ENCODE assay signal across 8 cellular contexts in the genomic region with DNA sequence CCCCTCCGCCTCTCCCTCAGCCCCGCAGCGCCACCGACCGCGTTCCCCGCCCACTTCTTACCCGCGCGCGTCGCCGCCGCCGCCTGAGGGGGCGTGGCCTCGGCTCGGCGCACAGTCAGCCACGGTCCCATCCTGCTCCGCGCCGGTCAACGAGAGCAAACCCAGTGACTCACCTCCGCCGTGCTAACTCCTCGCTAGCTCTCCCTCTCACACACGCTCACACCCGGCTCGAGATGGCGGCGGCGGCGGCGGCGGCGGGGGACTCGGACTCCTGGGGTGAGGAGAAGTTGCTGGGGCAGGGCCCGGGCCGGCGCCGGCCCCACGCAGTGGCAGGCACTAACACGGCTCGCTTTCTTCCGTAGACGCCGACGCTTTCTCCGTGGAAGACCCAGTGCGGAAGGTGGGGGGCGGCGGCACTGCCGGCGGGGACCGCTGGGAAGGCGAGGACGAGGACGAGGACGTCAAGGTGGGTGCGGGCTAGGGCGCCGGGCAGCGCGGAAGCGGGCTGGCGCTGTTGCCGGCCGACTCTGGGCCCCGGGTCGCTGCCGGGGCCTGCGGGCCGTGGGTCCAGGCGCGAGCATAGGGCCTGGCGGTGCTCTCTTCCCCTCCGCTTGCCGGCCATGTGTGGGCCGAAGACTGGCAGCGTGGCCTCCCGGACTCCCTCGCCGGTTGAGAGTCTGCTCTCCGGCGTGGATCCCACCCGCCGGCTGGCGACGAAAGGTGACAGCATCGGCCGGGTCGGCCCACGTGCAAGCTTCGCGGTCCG. TPM values are rescaled to one million over a fixed set of nuclear protein-coding genes. Genes with fewer than 3 reads are reported as not detected.
DNase-seq lines count a peak whose midpoint lies in the region; ATAC-seq and TF ChIP-seq lines count a peak whose summit lies in the region.

A gene with protein sequence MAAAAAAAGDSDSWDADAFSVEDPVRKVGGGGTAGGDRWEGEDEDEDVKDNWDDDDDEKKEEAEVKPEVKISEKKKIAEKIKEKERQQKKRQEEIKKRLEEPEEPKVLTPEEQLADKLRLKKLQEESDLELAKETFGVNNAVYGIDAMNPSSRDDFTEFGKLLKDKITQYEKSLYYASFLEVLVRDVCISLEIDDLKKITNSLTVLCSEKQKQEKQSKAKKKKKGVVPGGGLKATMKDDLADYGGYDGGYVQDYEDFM (plus strand): TSS at position 186 of the 766 bp plus-strand sequence. CDS start 48 bp downstream, at position 234.

- peak; percentile 86 for DNase-seq in DMS114 treated with DMSO at 0.1 percent for 48 hours (lab: John Stamatoyannopoulos, UW; ENCODE audit: unreplicated experiment)
- peak; percentile 82 to 95 for DNase-seq in PC-9
- DNase-seq in activated T-cell treated with anti-CD3 and anti-CD28 coated beads, Interleukin-2, amount 50 U/mL, for 24 hours = peak; percentile 95
- DNase-seq in stimulated activated CD8-positive, alpha-beta memory T cell treated with anti-CD3 and anti-CD28 coated beads, Interleukin-7, amount 100 ng/mL, for 1 hour (ENCODE audit: low read depth in 2 of 2) = peak; percentile 84 to 91

- peak within 1 kb of the TSS; percentile 33 to 95 (median 80) for H3K27ac Mint-ChIP-seq in IgD-negative memory B cell
- H3K27ac Mint-ChIP-seq in activated T-cell treated with anti-CD3 and anti-CD28 coated beads, Interleukin-2, amount 50 U/mL, for 24 hours = peak within 1 kb of the TSS; percentile 98

- H3K4me3 Mint-ChIP-seq in IgD-negative memory B cell = peak within 1 kb of the TSS; percentile 67 to 99 (median 90)
- peak within 1 kb of the TSS; percentile 88 for H3K4me3 Mint-ChIP-seq in activated T-cell treated with anti-CD3 and anti-CD28 coated beads, Interleukin-2, amount 50 U/mL, for 24 hours

- CTCF ChIA-PET in PC-9 (lab: Charles Lee) = interaction anchor here (0.6 to 1.1 kb wide), 2 partner anchors 48 to 669 kb away, joined by 3 to 9 read pairs; no protein-coding TSS in a partner anchor

- no peak for TF ChIP-seq CTCF in PC-9 (conservative IDR thresholded peaks at IDR 0.05)

- peaks cover 2% of the 10 kb centered on the region for H3K36me3 Mint-ChIP-seq in IgD-negative memory B cell
- H3K36me3 Mint-ChIP-seq in activated T-cell treated with anti-CD3 and anti-CD28 coated beads, Interleukin-2, amount 50 U/mL, for 24 hours (ENCODE audit: low read depth) = peaks cover 75% of the 10 kb centered on the region

- H3F3A ChIP-seq in PC-9 (ENCODE audit: insufficient read depth, low read depth) = peaks cover 12% of the 10 kb centered on the region; the same call in 1 of the 2 replicates

- intact Hi-C loops in PC-9 (cut with micrococcal nuclease; ENCODE audit: unreplicated experiment) = no loop called here

- ATAC-seq in GM21529 (IDR thresholded peaks at IDR 0.05; ENCODE audit: unreplicated experiment) = peak; percentile 88

- H3K9ac ChIP-seq in muscle layer of colon (ENCODE audit: low read length) = peak within 1 kb of the TSS; percentile 81

- no peaks in the 10 kb centered on the region for H3K9me3 Mint-ChIP-seq in IgD-negative memory B cell
- H3K9me3 Mint-ChIP-seq in activated T-cell treated with anti-CD3 and anti-CD28 coated beads, Interleukin-2, amount 50 U/mL, for 24 hours = no peaks in the 10 kb centered on the region

- H3K27ac ChIP-seq in PC-9 = peak within 1 kb of the TSS; percentile 90
- H3K27ac ChIP-seq in esophagus (ENCODE audit: low read depth in 2 of 2, low read length in 1 of 2) = peak within 1 kb of the TSS; percentile 95 to 99
- H3K27ac ChIP-seq in muscle layer of colon (ENCODE audit: low read depth, low read length) = peak within 1 kb of the TSS; percentile 95

- H4K20me1 ChIP-seq in PC-9 (ENCODE audit: insufficient read depth) = peaks cover 22% of the 10 kb centered on the region

- peak within 1 kb of the TSS; percentile 91 for H3K4me3 ChIP-seq in PC-9
- H3K4me3 ChIP-seq in esophagus (ENCODE audit: low read depth in 1 of 2, low read length in 2 of 2) = peak within 1 kb of the TSS; percentile 80 to 93
- H3K4me3 ChIP-seq in muscle layer of colon (ENCODE audit: low read depth in 1 of 2, low read length in 2 of 2) = peak within 1 kb of the TSS; percentile 92 to 96

- H3K27me3 Mint-ChIP-seq in IgD-negative memory B cell = no peaks in the 10 kb centered on the region
- no peaks in the 10 kb centered on the region for H3K27me3 Mint-ChIP-seq in activated T-cell treated with anti-CD3 and anti-CD28 coated beads, Interleukin-2, amount 50 U/mL, for 24 hours

- peaks cover 28% of the 10 kb centered on the region for H3K4me1 ChIP-seq in PC-9 (replicated peaks; ENCODE audit: insufficient read depth)
- peaks cover 0 to 9% of the 10 kb centered on the region in 2 donors for H3K4me1 ChIP-seq in esophagus (ENCODE audit: control insufficient read depth in 2 of 2, insufficient read depth in 2 of 2, low read length in 1 of 2)
- peaks cover 38% of the 10 kb centered on the region for H3K4me1 ChIP-seq in muscle layer of colon (ENCODE audit: insufficient read depth, low read length)

- H3K79me2 ChIP-seq in PC-9 (ENCODE audit: low read depth) = peaks cover 69% of the 10 kb centered on the region

- H2AFZ ChIP-seq in PC-9 = peak within 1 kb of the TSS; percentile 89

- POLR2A ChIA-PET in PC-9 (lab: Charles Lee; ENCODE audit: unreplicated experiment) = interaction anchor here (0.5 to 0.9 kb wide), 9 partner anchors 8 to 1041 kb away, joined by 4 to 10 read pairs (median 7); a partner anchor contains a TSS

- no peaks in the 10 kb centered on the region for H3K9me2 ChIP-seq in PC-9 (ENCODE audit: insufficient read depth)

- H3K36me3 ChIP-seq in PC-9 (ENCODE audit: low read depth) = peaks cover 13% of the 10 kb centered on the region
- peaks cover 0 to 3% of the 10 kb centered on the region in 2 donors for H3K36me3 ChIP-seq in esophagus (ENCODE audit: control insufficient read depth in 2 of 2, insufficient read depth in 2 of 2, low read length in 1 of 2)
- peaks cover 6% of the 10 kb centered on the region for H3K36me3 ChIP-seq in muscle layer of colon (ENCODE audit: insufficient read depth, low read length)

- H3K9me3 ChIP-seq in PC-9 (ENCODE audit: insufficient read depth, low read depth) (no peaks in the 10 kb centered on the region), esophagus (ENCODE audit: control insufficient read depth in 2 of 2, insufficient read depth in 1 of 2, low read depth in 1 of 2, low read length in 1 of 2) (no peaks in the 10 kb centered on the region), muscle layer of colon (ENCODE audit: low read length) (no peaks in the 10 kb centered on the region)

- H3K4me1 Mint-ChIP-seq in IgD-negative memory B cell = peaks cover 28 to 34% (median 31%) of the 10 kb centered on the region in 3 donors
- H3K4me1 Mint-ChIP-seq in activated T-cell treated with anti-CD3 and anti-CD28 coated beads, Interleukin-2, amount 50 U/mL, for 24 hours (ENCODE audit: low read depth) = peaks cover 57% of the 10 kb centered on the region

- peak within 1 kb of the TSS; percentile 94 for H3K4me2 ChIP-seq in PC-9

- WGBS in esophagus, 2 donors = 0 to 1% methylated on average over 79 to 96 of the region's 97 CpGs

- H3K27me3 ChIP-seq in PC-9 (ENCODE audit: insufficient read depth, low read depth) (no peaks in the 10 kb centered on the region), esophagus (ENCODE audit: control insufficient read depth in 1 of 2, insufficient read depth in 2 of 2, low read length in 2 of 2) (no peaks in the 10 kb centered on the region), muscle layer of colon (ENCODE audit: control insufficient read depth in 1 of 2, insufficient read depth in 2 of 2, low read length in 2 of 2) (no peaks in the 10 kb centered on the region)

- no TSS peak for BruUV-seq in PC-9 (replicated peaks; lab: Mats Ljungman, UMichigan)

RNA-seq across cellular contexts. Expression of the gene that starts here (rescaled TPM):
- polyA plus RNA-seq in IgD-negative memory B cell = 15.4 TPM
- 75.8 and 117 TPM in 2 replicates for total RNA-seq in PC-9 (2021)
- 10 to 100 TPM; 34.4 to 58.4 TPM for polyA plus RNA-seq in esophagus

Comparison
In these comparisons a context has a peak if more than half of its experiments do, and no peak if none do; other contexts are left out.
1. Peak in every context shown above with its lines: DNase-seq, ATAC-seq, H3K4me3 ChIP-seq and H3K27ac ChIP-seq.